8 cellular contexts compared by ENCODE assay signal in the genomic region with DNA sequence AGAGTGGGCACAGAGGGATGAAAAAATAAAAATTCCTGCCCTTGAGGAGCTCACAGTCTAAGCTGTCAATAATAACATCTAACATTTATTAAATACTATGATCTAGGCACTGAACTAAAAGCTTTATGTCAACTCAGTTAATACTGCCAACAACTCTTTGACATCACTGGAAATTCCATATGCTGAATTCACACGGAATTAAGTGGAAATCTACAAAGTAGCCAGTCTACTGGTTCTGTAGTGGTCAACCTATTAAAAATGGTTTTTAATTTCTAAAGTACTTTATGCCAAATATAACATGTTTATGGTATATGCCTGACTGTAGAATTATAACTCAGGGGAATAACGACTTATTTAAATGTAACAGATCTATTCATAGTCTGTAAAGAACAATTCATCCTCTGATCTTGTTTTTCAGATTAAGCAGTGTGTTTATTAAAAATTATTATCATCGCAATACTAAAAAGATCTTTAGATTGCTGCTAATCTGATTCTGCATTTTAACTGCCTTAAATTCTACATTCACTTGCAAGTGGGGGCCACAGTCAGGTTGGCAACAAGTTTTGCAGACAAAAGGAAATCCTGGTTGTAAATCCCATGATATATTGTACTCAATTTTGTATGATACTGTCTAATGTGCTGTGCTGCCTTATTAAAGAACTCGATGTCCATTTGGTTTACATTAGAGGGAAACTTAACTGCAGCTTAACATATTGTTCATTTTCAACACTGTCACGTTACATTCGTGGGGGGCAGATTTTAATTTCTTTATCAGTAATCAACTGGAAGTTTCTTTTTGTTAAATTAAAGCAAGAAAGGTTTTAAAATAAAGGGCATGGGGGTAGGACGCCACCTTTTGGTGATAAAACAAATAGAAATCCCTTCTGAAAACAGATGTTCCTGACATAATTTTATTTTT. TPM values are rescaled to one million over a fixed set of nuclear protein-coding genes. Genes with fewer than 3 reads are reported as not detected.
DNase-seq lines count a peak whose midpoint lies in the region; ATAC-seq, FAIRE-seq and TF ChIP-seq lines count a peak whose summit lies in the region.

No MANE protein-coding gene starts in this region.

- H3K36me3 Mint-ChIP-seq in activated CD8-positive, alpha-beta T cell treated with anti-CD3 and anti-CD28 coated beads for 36 hours (ENCODE audit: low read depth), result peaks cover 12% of the 10 kb centered on the region

- H3K4me1 Mint-ChIP-seq in activated CD8-positive, alpha-beta T cell treated with anti-CD3 and anti-CD28 coated beads for 36 hours (ENCODE audit: low read depth), result peaks cover 52% of the 10 kb centered on the region

- H3K27me3 ChIP-seq in gastroesophageal sphincter, result no peaks in the 10 kb centered on the region

- H3K27me3 Mint-ChIP-seq in activated CD8-positive, alpha-beta T cell treated with anti-CD3 and anti-CD28 coated beads for 36 hours, result no peaks in the 10 kb centered on the region

- POLR2A ChIA-PET in activated CD8-positive, alpha-beta T cell treated with anti-CD3 and anti-CD28 coated beads for 36 hours (lab: Charles Lee), result interaction anchor here (0.6 to 4.8 kb wide), 3 partner anchors 90 to 308 kb away, joined by 3 to 74 read pairs (median 5); no protein-coding TSS in a partner anchor

- WGBS in gastroesophageal sphincter (ENCODE audit: low coverage in 1 of 2), 2 donors, result 15 to 19% methylated on average over 7 of the region's 7 CpGs

- peaks cover 0 to 8% (median 0%) of the 10 kb centered on the region in 3 donors for H3K9me3 ChIP-seq in gastroesophageal sphincter

- ATAC-seq in activated CD8-positive, alpha-beta T cell treated with anti-CD3 and anti-CD28 coated beads for 36 hours, result no peak
- no peak for ATAC-seq in gastroesophageal sphincter

- H3K27ac ChIP-seq in gastroesophageal sphincter, result peak overlapping the region; percentile 96 to 100 (median 100)

- peak; percentile 49 for DNase-seq in NCI-H510A treated with DMSO at 0.1 percent for 48 hours (lab: John Stamatoyannopoulos, UW)
- DNase-seq in NCI-H510A (lab: John Stamatoyannopoulos, UW), result no peak
- DNase-seq in HT1080 (ENCODE audit: low read depth), result peak; percentile 43
- peak; percentile 53 for DNase-seq in activated CD8-positive, alpha-beta T cell treated with anti-CD3 and anti-CD28 coated beads for 36 hours
- peak; percentile 84 for DNase-seq in superior temporal gyrus (ENCODE audit: extremely low spot score)
- DNase-seq in activated CD8-positive, alpha-beta memory T cell treated with anti-CD3 and anti-CD28 coated beads for 24 hours, result no peak
- no peak for DNase-seq in GM12892 (ENCODE audit: insufficient read length)

- TF ChIP-seq EP300 in gastroesophageal sphincter (IDR thresholded peaks at IDR 0.05), result no peak

- peak overlapping the region in 1 of 2 donors; percentile 89 for H3K4me3 ChIP-seq in gastroesophageal sphincter

- CTCF ChIA-PET in activated CD8-positive, alpha-beta T cell treated with anti-CD3 and anti-CD28 coated beads for 36 hours (lab: Charles Lee), result interaction anchor here (0.6 to 2.4 kb wide), 33 partner anchors 8 to 1035 kb away, joined by 3 to 13 read pairs (median 3); no protein-coding TSS in a partner anchor

- FAIRE-seq in GM12892 (lab: Jason Lieb, UNC), result no peak

- H3K36me3 ChIP-seq in gastroesophageal sphincter, result no peaks in the 10 kb centered on the region

- intact Hi-C loops in activated CD8-positive, alpha-beta T cell treated with anti-CD3 and anti-CD28 coated beads for 36 hours (cut with micrococcal nuclease), result loop anchor here (2.0 to 10.0 kb wide), 4 partner anchors 191 to 581 kb away; no protein-coding TSS in a partner anchor

- peaks cover 0 to 47% (median 0%) of the 10 kb centered on the region in 3 donors for H3K4me1 ChIP-seq in gastroesophageal sphincter

- H3K27ac Mint-ChIP-seq in activated CD8-positive, alpha-beta T cell treated with anti-CD3 and anti-CD28 coated beads for 36 hours, result peak overlapping the region; percentile 92

- no peak for TF ChIP-seq POLR2A in gastroesophageal sphincter (IDR thresholded peaks at IDR 0.05)
- TF ChIP-seq POLR2A in GM12892 (IDR thresholded peaks at IDR 0.05; ENCODE audit: low read depth, low read length), result no peak

- TF ChIP-seq CTCF in activated CD8-positive, alpha-beta T cell treated with anti-CD3 and anti-CD28 coated beads for 36 hours (IDR thresholded peaks at IDR 0.05), result peak; percentile 90
- TF ChIP-seq CTCF in gastroesophageal sphincter (IDR thresholded peaks at IDR 0.05), result peak; percentile 66 to 79 (median 74)

- no peaks in the 10 kb centered on the region for H3K9me3 Mint-ChIP-seq in activated CD8-positive, alpha-beta T cell treated with anti-CD3 and anti-CD28 coated beads for 36 hours

- peak overlapping the region; percentile 84 for H3K4me3 Mint-ChIP-seq in activated CD8-positive, alpha-beta T cell treated with anti-CD3 and anti-CD28 coated beads for 36 hours

RNA-seq across cellular contexts. Expression of a gene that starts 2.6 kb away (rescaled TPM):
- total RNA-seq in HT1080 (2014; rRNA removed; shearing (Covaris generic)), result 42.9 and 65.9 TPM in 2 replicates
- 25.6 and 27.2 TPM in 2 replicates for polyA plus RNA-seq in HT1080 (2015; cell fraction: cytosol; rRNA removed)
- polyA plus RNA-seq in HT1080 (2015; cell fraction: nucleus; rRNA removed), result 26.8 and 30.5 TPM in 2 replicates
- total RNA-seq in activated CD8-positive, alpha-beta T cell treated with anti-CD3 and anti-CD28 coated beads for 36 hours, result 100 to 1,000 TPM; 145 to 153 TPM
- 100 to 1,000 TPM; 169 to 300 (median 202) TPM for total RNA-seq in gastroesophageal sphincter
- polyA plus RNA-seq in GM12892 (2012; ENCODE audit: missing spikeins), result 1.2 TPM

Comparison
In these comparisons a context has a peak if more than half of its experiments do, and no peak if none do; other contexts are left out.
1. DNase-seq: peak in NCI-H510A treated with DMSO at 0.1 percent for 48 hours (single experiment), HT1080 (single experiment), activated CD8-positive, alpha-beta T cell treated with anti-CD3 and anti-CD28 coated beads for 36 hours (single experiment) and superior temporal gyrus (single experiment); none in NCI-H510A (single experiment), activated CD8-positive, alpha-beta memory T cell treated with anti-CD3 and anti-CD28 coated beads for 24 hours (single experiment) and GM12892 (single experiment).